In the genomic region with DNA sequence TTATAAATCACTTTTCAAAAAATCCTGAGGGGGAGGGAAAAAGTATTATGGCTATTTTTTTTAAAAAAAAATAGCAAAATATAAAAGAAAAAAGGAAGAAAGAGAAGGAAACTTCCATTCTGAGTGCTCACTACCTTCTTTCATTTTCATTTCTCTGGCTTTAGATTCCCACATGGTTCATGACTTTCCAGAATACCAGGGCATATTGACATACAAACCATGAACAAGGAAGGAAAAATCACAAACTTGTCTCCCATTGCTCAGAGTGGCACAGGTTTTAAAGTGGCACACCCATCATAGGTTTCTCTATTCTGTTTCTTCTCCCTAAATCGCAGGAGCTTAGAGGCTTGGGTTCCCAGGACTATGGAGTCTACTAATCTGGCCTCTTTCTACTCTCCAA, we compare ENCODE assay signal across 1 cellular context.
TF ChIP-seq lines count a peak whose summit lies in the region.

No MANE protein-coding gene starts in this region.

TF ChIP-seq in GM12878, 131 proteins besides CTCF, POLR2A, EP300 and RAD21:
- TF ChIP-seq, protein P1, sequence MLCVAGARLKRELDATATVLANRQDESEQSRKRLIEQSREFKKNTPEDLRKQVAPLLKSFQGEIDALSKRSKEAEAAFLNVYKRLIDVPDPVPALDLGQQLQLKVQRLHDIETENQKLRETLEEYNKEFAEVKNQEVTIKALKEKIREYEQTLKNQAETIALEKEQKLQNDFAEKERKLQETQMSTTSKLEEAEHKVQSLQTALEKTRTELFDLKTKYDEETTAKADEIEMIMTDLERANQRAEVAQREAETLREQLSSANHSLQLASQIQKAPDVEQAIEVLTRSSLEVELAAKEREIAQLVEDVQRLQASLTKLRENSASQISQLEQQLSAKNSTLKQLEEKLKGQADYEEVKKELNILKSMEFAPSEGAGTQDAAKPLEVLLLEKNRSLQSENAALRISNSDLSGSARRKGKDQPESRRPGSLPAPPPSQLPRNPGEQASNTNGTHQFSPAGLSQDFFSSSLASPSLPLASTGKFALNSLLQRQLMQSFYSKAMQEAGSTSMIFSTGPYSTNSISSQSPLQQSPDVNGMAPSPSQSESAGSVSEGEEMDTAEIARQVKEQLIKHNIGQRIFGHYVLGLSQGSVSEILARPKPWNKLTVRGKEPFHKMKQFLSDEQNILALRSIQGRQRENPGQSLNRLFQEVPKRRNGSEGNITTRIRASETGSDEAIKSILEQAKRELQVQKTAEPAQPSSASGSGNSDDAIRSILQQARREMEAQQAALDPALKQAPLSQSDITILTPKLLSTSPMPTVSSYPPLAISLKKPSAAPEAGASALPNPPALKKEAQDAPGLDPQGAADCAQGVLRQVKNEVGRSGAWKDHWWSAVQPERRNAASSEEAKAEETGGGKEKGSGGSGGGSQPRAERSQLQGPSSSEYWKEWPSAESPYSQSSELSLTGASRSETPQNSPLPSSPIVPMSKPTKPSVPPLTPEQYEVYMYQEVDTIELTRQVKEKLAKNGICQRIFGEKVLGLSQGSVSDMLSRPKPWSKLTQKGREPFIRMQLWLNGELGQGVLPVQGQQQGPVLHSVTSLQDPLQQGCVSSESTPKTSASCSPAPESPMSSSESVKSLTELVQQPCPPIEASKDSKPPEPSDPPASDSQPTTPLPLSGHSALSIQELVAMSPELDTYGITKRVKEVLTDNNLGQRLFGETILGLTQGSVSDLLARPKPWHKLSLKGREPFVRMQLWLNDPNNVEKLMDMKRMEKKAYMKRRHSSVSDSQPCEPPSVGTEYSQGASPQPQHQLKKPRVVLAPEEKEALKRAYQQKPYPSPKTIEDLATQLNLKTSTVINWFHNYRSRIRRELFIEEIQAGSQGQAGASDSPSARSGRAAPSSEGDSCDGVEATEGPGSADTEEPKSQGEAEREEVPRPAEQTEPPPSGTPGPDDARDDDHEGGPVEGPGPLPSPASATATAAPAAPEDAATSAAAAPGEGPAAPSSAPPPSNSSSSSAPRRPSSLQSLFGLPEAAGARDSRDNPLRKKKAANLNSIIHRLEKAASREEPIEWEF (IDR thresholded peaks at IDR 0.05; ENCODE audit: insufficient replicate concordance, low read depth, low read length), result no peak
- TF ChIP-seq CREM (IDR thresholded peaks at IDR 0.05; ENCODE audit: low read depth) (no peak), RELA (IDR thresholded peaks at IDR 0.05; ENCODE audit: borderline replicate concordance, partially characterized antibody) (no peak), ZNF217 (IDR thresholded peaks at IDR 0.05) (no peak), STAT1 (conservative IDR thresholded peaks at IDR 0.05) (no peak)
- TF ChIP-seq, protein P2, sequence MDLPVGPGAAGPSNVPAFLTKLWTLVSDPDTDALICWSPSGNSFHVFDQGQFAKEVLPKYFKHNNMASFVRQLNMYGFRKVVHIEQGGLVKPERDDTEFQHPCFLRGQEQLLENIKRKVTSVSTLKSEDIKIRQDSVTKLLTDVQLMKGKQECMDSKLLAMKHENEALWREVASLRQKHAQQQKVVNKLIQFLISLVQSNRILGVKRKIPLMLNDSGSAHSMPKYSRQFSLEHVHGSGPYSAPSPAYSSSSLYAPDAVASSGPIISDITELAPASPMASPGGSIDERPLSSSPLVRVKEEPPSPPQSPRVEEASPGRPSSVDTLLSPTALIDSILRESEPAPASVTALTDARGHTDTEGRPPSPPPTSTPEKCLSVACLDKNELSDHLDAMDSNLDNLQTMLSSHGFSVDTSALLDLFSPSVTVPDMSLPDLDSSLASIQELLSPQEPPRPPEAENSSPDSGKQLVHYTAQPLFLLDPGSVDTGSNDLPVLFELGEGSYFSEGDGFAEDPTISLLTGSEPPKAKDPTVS (IDR thresholded peaks at IDR 0.05; ENCODE audit: low read depth, low read length), result no peak
- TF ChIP-seq, protein P3, sequence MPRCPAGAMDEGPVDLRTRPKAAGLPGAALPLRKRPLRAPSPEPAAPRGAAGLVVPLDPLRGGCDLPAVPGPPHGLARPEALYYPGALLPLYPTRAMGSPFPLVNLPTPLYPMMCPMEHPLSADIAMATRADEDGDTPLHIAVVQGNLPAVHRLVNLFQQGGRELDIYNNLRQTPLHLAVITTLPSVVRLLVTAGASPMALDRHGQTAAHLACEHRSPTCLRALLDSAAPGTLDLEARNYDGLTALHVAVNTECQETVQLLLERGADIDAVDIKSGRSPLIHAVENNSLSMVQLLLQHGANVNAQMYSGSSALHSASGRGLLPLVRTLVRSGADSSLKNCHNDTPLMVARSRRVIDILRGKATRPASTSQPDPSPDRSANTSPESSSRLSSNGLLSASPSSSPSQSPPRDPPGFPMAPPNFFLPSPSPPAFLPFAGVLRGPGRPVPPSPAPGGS (IDR thresholded peaks at IDR 0.05; ENCODE audit: borderline replicate concordance, insufficient read depth, low read depth, low read length, poor library complexity, severe bottlenecking), result no peak
